Comparison of ENCODE assay signal across 32 cellular contexts in genomic region chr3:97871206-97871605, GRCh38. TPM values are rescaled to one million over a fixed set of nuclear protein-coding genes. Genes with fewer than 3 reads are reported as not detected.
DNase-seq lines count a peak whose midpoint lies in the region; ATAC-seq, FAIRE-seq and TF ChIP-seq lines count a peak whose summit lies in the region.
"Had no signal": no experiment of that assay in that cellular context is flagged by ENCODE, and none has a peak within 500 bp of the region (broad histone marks: within the 10 kb centered on the region; RNA-seq: fewer than 3 reads in every experiment).

No MANE protein-coding gene starts in this region.

- WGBS in upper lobe of left lung, 2 donors, result 69 to 84% methylated on average over 3 of the region's 3 CpGs

- H3K27me3 ChIP-seq in ACC112 (ENCODE audit: insufficient read depth, low read length) (no peaks in the 10 kb centered on the region), astrocyte (ENCODE audit: insufficient read depth, low read length) (no peaks in the 10 kb centered on the region), upper lobe of left lung (no peaks in the 10 kb centered on the region)
- H3K27me3 ChIP-seq: body of pancreas, colonic mucosa, esophagus muscularis mucosa, left lung, ovary, right atrium auricular region had no signal

- peaks cover 6% of the 10 kb centered on the region for H3K36me3 Mint-ChIP-seq in astrocyte (ENCODE audit: low read depth, unreplicated experiment)
- H3K36me3 Mint-ChIP-seq: CD4-positive, CD25-positive, alpha-beta regulatory T cell; mesothelial cell of epicardium; naive thymus-derived CD8-positive, alpha-beta T cell had no signal

- no peaks in the 10 kb centered on the region for H3K9me3 Mint-ChIP-seq in astrocyte (ENCODE audit: unreplicated experiment)
- H3K9me3 Mint-ChIP-seq: activated naive CD4-positive, alpha-beta T cell treated with anti-CD3 and anti-CD28 coated beads, Interleukin-2, amount 50 U/mL, for 72 hours; activated T-cell treated with anti-CD3 and anti-CD28 coated beads, Interleukin-2, amount 50 U/mL, for 4 hours; effector memory CD8-positive, alpha-beta T cell had no signal

- H3K79me2 ChIP-seq in ACC112 (ENCODE audit: control insufficient read depth, insufficient read depth, low read length, unreplicated experiment), result peaks cover 3% of the 10 kb centered on the region
- peaks cover 4% of the 10 kb centered on the region for H3K79me2 ChIP-seq in astrocyte (ENCODE audit: insufficient read depth, low read length)

- no peak overlapping the region for H3K9ac ChIP-seq in astrocyte (ENCODE audit: low read length)

- no peak overlapping the region for H3K4me3 Mint-ChIP-seq in astrocyte (ENCODE audit: unreplicated experiment)
- H3K4me3 Mint-ChIP-seq: mesothelial cell of epicardium had no signal

- no peaks in the 10 kb centered on the region; the same call in 1 of the 2 replicates for H3K36me3 ChIP-seq in ACC112 (ENCODE audit: insufficient read depth, low read length)
- no peaks in the 10 kb centered on the region for H3K36me3 ChIP-seq in astrocyte (ENCODE audit: insufficient read depth, low read length)
- peaks cover 0 to 11% (median 5%) of the 10 kb centered on the region in 4 donors for H3K36me3 ChIP-seq in upper lobe of left lung
- H3K36me3 ChIP-seq: colonic mucosa, ovary had no signal

- FAIRE-seq in astrocyte (lab: Jason Lieb, UNC), result peak; percentile 45

- TF ChIP-seq EP300 in upper lobe of left lung (IDR thresholded peaks at IDR 0.05), result no peak

- TF ChIP-seq POLR2A in upper lobe of left lung (IDR thresholded peaks at IDR 0.05), result no peak

- H3K27ac Mint-ChIP-seq in astrocyte (ENCODE audit: unreplicated experiment), result no peak overlapping the region
- H3K27ac Mint-ChIP-seq: mesothelial cell of epicardium had no signal

- H3K4me1 ChIP-seq in ACC112 (ENCODE audit: control insufficient read depth, insufficient read depth, low read length, unreplicated experiment), result peaks cover 26% of the 10 kb centered on the region
- peaks cover 19% of the 10 kb centered on the region for H3K4me1 ChIP-seq in astrocyte (ENCODE audit: insufficient read depth, low read length)
- H3K4me1 ChIP-seq in upper lobe of left lung, result no peaks in the 10 kb centered on the region
- H3K4me1 ChIP-seq: body of pancreas, colonic mucosa, left lung, right atrium auricular region had no signal

- H3K27ac ChIP-seq in ACC112 (ENCODE audit: low read depth, low read length) (peak overlapping the region; percentile 98), astrocyte (ENCODE audit: low read depth, low read length) (peak overlapping the region; percentile 83), upper lobe of left lung (peak overlapping the region in 1 of 4 donors; percentile 4)
- H3K27ac ChIP-seq: body of pancreas, colonic mucosa, ovary had no signal

- DNase-seq in HFF-Myc (ENCODE audit: extremely low read depth, low read depth), result peak; percentile 36
- DNase-seq in astrocyte (ENCODE audit: low read depth), result peak; percentile 8
- DNase-seq in fibroblast of villous mesenchyme (ENCODE audit: low read depth), result peak; percentile 48
- no peak for DNase-seq in cerebellar cortex (ENCODE audit: low spot score)
- no peak for DNase-seq in upper lobe of left lung
- no peak for DNase-seq in HuH-7 (ENCODE audit: low spot score)
- no peak for DNase-seq in AG20443 (ENCODE audit: low spot score)
- DNase-seq: activated CD4-positive, alpha-beta T cell treated with anti-CD3 and anti-CD28 coated beads for 1 hour; activated CD8-positive, alpha-beta memory T cell treated with anti-CD3 and anti-CD28 coated beads for 24 hours; activated T-cell treated with anti-CD3 and anti-CD28 coated beads, Interleukin-2, amount 50 U/mL, for 4 hours; body of pancreas; CD4-positive, CD25-positive, alpha-beta regulatory T cell; colonic mucosa; DMS 273 treated with DMSO at 0.1 percent for 48 hours; effector memory CD8-positive, alpha-beta T cell; H7; KBM-7; left lung; MV-4-11; naive thymus-derived CD8-positive, alpha-beta T cell; NCI-H2029; NCI-H2227 treated with DMSO at 0.1 percent for 48 hours; NCI-H748 treated with DMSO at 0.1 percent for 48 hours; ovary; Right ventricle myocardium superior; stimulated activated CD4-positive, alpha-beta T cell treated with anti-CD3 and anti-CD28 coated beads, Interleukin-12 subunit alpha, Interleukin-12 subunit beta, amount 100 ng/mL, for 4 hours; SW 1271 had no signal

- H3K27me3 Mint-ChIP-seq in astrocyte (ENCODE audit: low read depth, unreplicated experiment), result no peaks in the 10 kb centered on the region
- H3K27me3 Mint-ChIP-seq: CD4-positive, CD25-positive, alpha-beta regulatory T cell had no signal

- H3K4me3 ChIP-seq in ACC112 (ENCODE audit: low read depth, low read length), result peak overlapping the region; percentile 80
- no peak overlapping the region for H3K4me3 ChIP-seq in HFF-Myc (replicated peaks; ENCODE audit: low read depth, low read length)
- no peak overlapping the region for H3K4me3 ChIP-seq in astrocyte (ENCODE audit: insufficient read depth, low read depth, low read length)
- no peak overlapping the region for H3K4me3 ChIP-seq in fibroblast of villous mesenchyme (ENCODE audit: low read depth, low read length)
- no peak overlapping the region for H3K4me3 ChIP-seq in upper lobe of left lung
- H3K4me3 ChIP-seq: body of pancreas, colonic mucosa, esophagus muscularis mucosa, left lung, ovary, right atrium auricular region had no signal

- H3K9me3 ChIP-seq in astrocyte (ENCODE audit: insufficient read depth, low read depth, low read length), result no peaks in the 10 kb centered on the region
- no peaks in the 10 kb centered on the region for H3K9me3 ChIP-seq in upper lobe of left lung
- H3K9me3 ChIP-seq: body of pancreas, colonic mucosa, esophagus muscularis mucosa, left lung, ovary, right atrium auricular region had no signal

- H2AFZ ChIP-seq in ACC112 (ENCODE audit: low read length, unreplicated experiment) (peak overlapping the region; percentile 58), astrocyte (ENCODE audit: low read depth, low read length) (no peak overlapping the region)

- no peak for TF ChIP-seq CTCF in HFF-Myc (IDR thresholded peaks at IDR 0.05; ENCODE audit: low read depth, low read length, missing control alignments)
- no peak for TF ChIP-seq CTCF in astrocyte (IDR thresholded peaks at IDR 0.05; ENCODE audit: insufficient read depth, low read depth, low read length)
- TF ChIP-seq CTCF in fibroblast of villous mesenchyme (IDR thresholded peaks at IDR 0.05; ENCODE audit: insufficient read depth, low read depth, low read length), result no peak
- no peak for TF ChIP-seq CTCF in upper lobe of left lung (IDR thresholded peaks at IDR 0.05)

- H3K4me1 Mint-ChIP-seq in astrocyte (ENCODE audit: low read depth, unreplicated experiment), result peaks cover 20% of the 10 kb centered on the region

- no peak overlapping the region for H3K4me2 ChIP-seq in astrocyte (ENCODE audit: low read length)

- no peak for ATAC-seq in upper lobe of left lung (ENCODE audit: low FRiP score in 2 of 2)
- ATAC-seq: body of pancreas; naive thymus-derived CD8-positive, alpha-beta T cell had no signal

- no peaks in the 10 kb centered on the region for H4K20me1 ChIP-seq in astrocyte (ENCODE audit: insufficient read depth, low read length)

RNA-seq across cellular contexts. Expression of gene CRYBG3, which starts 49.4 kb away (rescaled TPM):
- total RNA-seq in astrocyte, result 13.0 and 14.1 TPM in 2 replicates
- total RNA-seq in fibroblast of villous mesenchyme, result 17.1 and 22.9 TPM in 2 replicates
- total RNA-seq in upper lobe of left lung, result 10 to 100 TPM; 19.7 to 32.7 (median 26.6) TPM

Comparison
In these comparisons a context has a peak if more than half of its experiments do, and no peak if none do; other contexts are left out.
1. DNase-seq: peak in HFF-Myc (single experiment), astrocyte (single experiment) and fibroblast of villous mesenchyme (single experiment); none in cerebellar cortex (single experiment), upper lobe of left lung (0 of 2), HuH-7 (single experiment) and AG20443 (single experiment).